ENCODE assay signal across 10 cellular contexts in genomic region chr5:139678751-139679750, GRCh38. TPM values are rescaled to one million over a fixed set of nuclear protein-coding genes. Genes with fewer than 3 reads are reported as not detected.
DNase-seq lines count a peak whose midpoint lies in the region; ATAC-seq and TF ChIP-seq lines count a peak whose summit lies in the region.
"Had no signal": no experiment of that assay in that cellular context is flagged by ENCODE, and none has a peak within 500 bp of the region (broad histone marks: within the 10 kb centered on the region; RNA-seq: fewer than 3 reads in every experiment).

No MANE protein-coding gene starts in this region.

- H4K5ac ChIP-seq in IMR-90 (ENCODE audit: low read depth, low read length) = no peak overlapping the region

- H3K9me1 ChIP-seq in IMR-90 (ENCODE audit: insufficient read depth, low read length) = peaks cover 11% of the 10 kb centered on the region

- TF ChIP-seq RAD21 in IMR-90 (IDR thresholded peaks at IDR 0.05; ENCODE audit: low read length) = no peak

- H3K9ac ChIP-seq in IMR-90 (ENCODE audit: low read depth, low read length) (no peak overlapping the region), subcutaneous abdominal adipose tissue (ENCODE audit: low read length in 5 of 5) (peak overlapping the region in 1 of 5 donors; percentile 52)

- H2BK120ac ChIP-seq in IMR-90 (ENCODE audit: low read depth, low read length) = no peak overlapping the region

- H2BK15ac ChIP-seq in IMR-90 (ENCODE audit: low read depth, low read length) = no peak overlapping the region

- in situ Hi-C loops in IMR-90 (cut with MboI; ENCODE audit: low sequenced_read_pairs) = no loop called here

- H3K4me3 Mint-ChIP-seq in brain = peak overlapping the region in 2 of 5 experiments; percentile 22 to 26

- TF ChIP-seq POLR2A in IMR-90 (IDR thresholded peaks at IDR 0.05; ENCODE audit: low read depth, low read length) = no peak

- POLR2A ChIA-PET in IMR-90 (lab: Charles Lee; ENCODE audit: unreplicated experiment) = no interaction called here

- H3K4me1 ChIP-seq in IMR-90 (ENCODE audit: control insufficient read depth, insufficient read depth, low read length) = peaks cover 14% of the 10 kb centered on the region
- H3K4me1 ChIP-seq in subcutaneous abdominal adipose tissue (ENCODE audit: control insufficient read depth in 5 of 5, insufficient read depth in 5 of 5, low read length in 5 of 5) = peaks cover 0 to 50% (median 40%) of the 10 kb centered on the region in 5 donors

- H2BK5ac ChIP-seq in IMR-90 (ENCODE audit: low read depth, low read length, poor library complexity, severe bottlenecking) = no peak overlapping the region

- peaks cover 0 to 2% (median 0%) of the 10 kb centered on the region in 5 experiments for H3K9me3 Mint-ChIP-seq in brain

- peak overlapping the region; percentile 36; the same call in 1 of the 2 replicates for H2AK5ac ChIP-seq in IMR-90 (ENCODE audit: low read depth, low read length)

- no peak overlapping the region for H3K4me2 ChIP-seq in IMR-90 (ENCODE audit: low read depth, low read length)

- H3K36me3 ChIP-seq in IMR-90 (ENCODE audit: control insufficient read depth, insufficient read depth, low read length) (peaks cover 30% of the 10 kb centered on the region), subcutaneous abdominal adipose tissue (ENCODE audit: control insufficient read depth in 5 of 5, insufficient read depth in 5 of 5, low read length in 5 of 5) (peaks cover 0 to 42% (median 36%) of the 10 kb centered on the region in 5 donors)

- intact Hi-C loops in IMR-90 (cut with micrococcal nuclease) = no loop called here
- intact Hi-C loops in left colon (cut with DNase I, micrococcal nuclease) = no loop called here

- no peak overlapping the region for H2AK9ac ChIP-seq in IMR-90 (replicated peaks; ENCODE audit: low read depth, low read length, poor library complexity)

- no TSS peak for BruUV-seq in IMR-90 (replicated peaks; lab: Mats Ljungman, UMichigan)

- H3K18ac ChIP-seq in IMR-90 (ENCODE audit: low read depth, low read length) = no peak overlapping the region

- H4K8ac ChIP-seq in IMR-90 (ENCODE audit: low read depth in 2 of 2, low read length in 2 of 2) = no peak overlapping the region

- peaks cover 90% of the 10 kb centered on the region for H3K4me1 Mint-ChIP-seq in brain

- H4K91ac ChIP-seq in IMR-90 (ENCODE audit: insufficient read depth, low read depth, low read length) = no peak overlapping the region

- WGBS in IMR-90 (ENCODE audit: extremely low coverage in 2 of 2, insufficient read length in 1 of 2), 2 experiments = 71% methylated on average over 4 of the region's 17 CpGs; no CpG with 5 or more reads in 1 of the 2 experiments

- DNase-seq in IMR-90 = no peak
- DNase-seq in left colon = no peak
- DNase-seq in mucosa of gallbladder (ENCODE audit: low spot score) = no peak
- DNase-seq in NCI-H2107 treated with DMSO at 0.1 percent for 48 hours (lab: John Stamatoyannopoulos, UW; ENCODE audit: unreplicated experiment) = no peak
- DNase-seq: NCI-H146, RPMI8226 had no signal

- H3K27me3 ChIP-seq in IMR-90 (ENCODE audit: control insufficient read depth, insufficient read depth, low read length) (no peaks in the 10 kb centered on the region), subcutaneous abdominal adipose tissue (ENCODE audit: control insufficient read depth in 5 of 5, insufficient read depth in 4 of 5, low read length in 5 of 5) (no peaks in the 10 kb centered on the region)

- dilution Hi-C loops in IMR-90 (cut with HindIII; ENCODE audit: low sequenced_read_pairs, unreplicated experiment) = no loop called here

- H3K79me1 ChIP-seq in IMR-90 (ENCODE audit: low read depth in 1 of 2, low read length in 2 of 2) = peaks cover 10 to 37% of the 10 kb centered on the region in 2 experiments; a peak in 3 of 4 replicates

- no peak overlapping the region for H3K23ac ChIP-seq in IMR-90 (ENCODE audit: low read depth, low read length)

- H3K56ac ChIP-seq in IMR-90 (ENCODE audit: extremely low read depth, insufficient read depth, low read length) = no peak overlapping the region

- H3K14ac ChIP-seq in IMR-90 (replicated peaks; ENCODE audit: low read depth, low read length) = no peak overlapping the region

- peaks cover 45% of the 10 kb centered on the region for H4K20me1 ChIP-seq in IMR-90 (ENCODE audit: insufficient read depth, low read length)

- H2BK20ac ChIP-seq in IMR-90 (ENCODE audit: low read depth, low read length) = no peak overlapping the region

- ATAC-seq in IMR-90 (ENCODE audit: low read depth) = peak; percentile 69
- peak; percentile 7 for ATAC-seq in left colon
- ATAC-seq in GM18498 (IDR thresholded peaks at IDR 0.05; ENCODE audit: unreplicated experiment) = no peak
- no peak for ATAC-seq in GM18907 (IDR thresholded peaks at IDR 0.05; ENCODE audit: unreplicated experiment)

- H3K4me3 ChIP-seq in IMR-90 (ENCODE audit: insufficient read depth, low read depth, low read length) (no peak overlapping the region), subcutaneous abdominal adipose tissue (ENCODE audit: low read depth in 1 of 5, low read length in 5 of 5) (no peak overlapping the region)

- TF ChIP-seq CTCF in IMR-90 (conservative IDR thresholded peaks at IDR 0.05; ENCODE audit: low read depth, low read length) (no peak), brain (conservative IDR thresholded peaks at IDR 0.05) (no peak)

- peaks cover 31% of the 10 kb centered on the region for H3K36me3 Mint-ChIP-seq in brain

- H2AFZ ChIP-seq in IMR-90 (replicated peaks; ENCODE audit: low read length, poor library complexity) = no peak overlapping the region

- CTCF ChIA-PET in IMR-90 (lab: Yijun Ruan, JAX) = no interaction called here

- peaks cover 3% of the 10 kb centered on the region for H3K27me3 Mint-ChIP-seq in brain

- peak overlapping the region; percentile 50 to 99 (median 93) for H3K27ac Mint-ChIP-seq in brain

- no peak overlapping the region for H3K4ac ChIP-seq in IMR-90 (ENCODE audit: low read depth, low read length)

- H3K9me3 ChIP-seq in IMR-90 (ENCODE audit: control insufficient read depth, insufficient read depth, low read length) (no peaks in the 10 kb centered on the region), subcutaneous abdominal adipose tissue (ENCODE audit: control insufficient read depth in 5 of 5, low read length in 5 of 5) (no peaks in the 10 kb centered on the region)

- no peak overlapping the region for H3K27ac ChIP-seq in IMR-90 (ENCODE audit: insufficient read depth, low read length)
- H3K27ac ChIP-seq in subcutaneous abdominal adipose tissue (ENCODE audit: low read depth, low read length) = peak overlapping the region; percentile 37

TF ChIP-seq in IMR-90, 13 proteins besides CTCF, POLR2A, EP300 and RAD21:
- TF ChIP-seq SMC3 (IDR thresholded peaks at IDR 0.05; ENCODE audit: low read depth, low read length) = no peak
- TF ChIP-seq MAFK (IDR thresholded peaks at IDR 0.05; ENCODE audit: low read depth, low read length) = no peak
- no peak for TF ChIP-seq CHD1 (IDR thresholded peaks at IDR 0.05; ENCODE audit: low read depth, low read length)
- no peak for TF ChIP-seq FOS (IDR thresholded peaks at IDR 0.05; ENCODE audit: low read depth, low read length)
- no peak for TF ChIP-seq MAZ (IDR thresholded peaks at IDR 0.05; ENCODE audit: borderline replicate concordance, low read depth, low read length)
- no peak for TF ChIP-seq ELK1 (IDR thresholded peaks at IDR 0.05; ENCODE audit: borderline replicate concordance, low read depth, low read length)
- TF ChIP-seq MXI1 (IDR thresholded peaks at IDR 0.05; ENCODE audit: borderline replicate concordance, low read depth, low read length) = no peak

RNA-seq across cellular contexts. Expression of gene CXXC5, which starts 30.9 kb away (rescaled TPM):
- total RNA-seq in IMR-90 (2012; rRNA removed) (24.9 and 30.8 TPM in 2 replicates), left colon (10 to 100 TPM; 28.2 to 30.2 TPM), mucosa of gallbladder (71.7 TPM)
- polyA plus RNA-seq in IMR-90 (2012; rRNA removed) (35.7 and 38.8 TPM in 2 replicates), brain (ENCODE audit: insufficient read depth, low read depth, low replicate concordance) (79.7 TPM)
- 34.7 and 72.2 TPM in 2 replicates for polyA plus RNA-seq in IMR-90 (2012; cell fraction: cytosol; rRNA removed)
- 24.5 and 60.8 TPM in 2 replicates for polyA plus RNA-seq in IMR-90 (2012; cell fraction: nucleus; rRNA removed; ENCODE audit: low replicate concordance)

Comparison
In these comparisons a context has a peak if more than half of its experiments do, and no peak if none do; other contexts are left out.
1. ATAC-seq: peak in IMR-90 (single experiment) and left colon (single experiment); none in GM18498 (single experiment) and GM18907 (single experiment).